19 cellular contexts compared by ENCODE assay signal in the genomic region with DNA sequence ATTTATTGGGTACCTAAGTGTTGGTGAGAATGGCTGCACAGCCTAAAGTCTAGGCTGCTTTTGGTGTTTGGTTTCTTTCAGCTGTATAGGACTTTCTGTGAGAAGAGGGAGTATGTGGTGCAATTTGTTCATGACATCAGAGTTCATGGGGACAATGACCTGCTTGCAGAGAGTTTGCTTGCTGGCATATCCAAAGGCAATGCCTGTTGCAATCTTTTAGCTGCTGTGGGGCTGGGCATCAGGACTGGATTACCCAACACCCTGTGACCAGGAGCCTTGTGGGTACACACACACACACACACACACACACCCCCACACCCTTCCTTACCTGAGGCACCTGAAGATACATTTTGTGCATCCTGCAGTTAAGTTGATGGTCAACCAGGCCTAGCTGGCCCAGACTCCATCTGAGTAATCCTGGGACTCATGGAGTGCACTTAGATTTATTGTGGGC.
DNase-seq lines count a peak whose midpoint lies in the region; ATAC-seq, FAIRE-seq and TF ChIP-seq lines count a peak whose summit lies in the region.
"Had no signal": no experiment of that assay in that cellular context is flagged by ENCODE, and none has a peak within 500 bp of the region (broad histone marks: within the 10 kb centered on the region; RNA-seq: fewer than 3 reads in every experiment).

No MANE protein-coding gene starts in this region.

- intact Hi-C loops in right lobe of liver (cut with DNase I) = no loop called here

- no peak for TF ChIP-seq CTCF in right lobe of liver (IDR thresholded peaks at IDR 0.05)

- H3K27me3 ChIP-seq in right lobe of liver (no peaks in the 10 kb centered on the region), small intestine (ENCODE audit: control insufficient read depth in 2 of 2, insufficient read depth in 2 of 2, low read length in 2 of 2) (no peaks in the 10 kb centered on the region)
- H3K27me3 ChIP-seq: esophagus muscularis mucosa, testis had no signal

- H3K9me3 ChIP-seq in right lobe of liver = no peaks in the 10 kb centered on the region
- no peaks in the 10 kb centered on the region for H3K9me3 ChIP-seq in small intestine (ENCODE audit: control insufficient read depth, low read depth)
- H3K9me3 ChIP-seq: esophagus muscularis mucosa, testis had no signal

- H3K36me3 ChIP-seq in right lobe of liver (no peaks in the 10 kb centered on the region), small intestine (ENCODE audit: control insufficient read depth in 2 of 2, insufficient read depth in 2 of 2, low read length in 2 of 2) (no peaks in the 10 kb centered on the region)
- H3K36me3 ChIP-seq: esophagus muscularis mucosa had no signal

- in situ Hi-C loops in SK-MEL-5 (cut with HindIII; ENCODE audit: low pct_unique_long_range_greater_than_20kb, low sequenced_read_pairs) = no loop called here

- H3K4me3 ChIP-seq in right lobe of liver (no peak overlapping the region), small intestine (ENCODE audit: low read depth in 1 of 2, low read length in 2 of 2) (no peak overlapping the region)
- H3K4me3 ChIP-seq: esophagus muscularis mucosa, SK-N-MC, skin epidermis, testis had no signal

- H3K27ac ChIP-seq in right lobe of liver (peak overlapping the region in 2 of 3 donors; percentile 83), small intestine (ENCODE audit: low read depth in 1 of 2, low read length in 1 of 2) (no peak overlapping the region)
- H3K27ac ChIP-seq: esophagus muscularis mucosa, SK-N-MC, skin epidermis, testis had no signal

- ATAC-seq in right lobe of liver = peak; percentile 67 to 84 (median 70)

- H3K4me1 ChIP-seq in right lobe of liver (peaks cover 0 to 61% (median 27%) of the 10 kb centered on the region in 4 donors), small intestine (ENCODE audit: control insufficient read depth in 2 of 2, insufficient read depth in 1 of 2, low read depth in 1 of 2, low read length in 1 of 2) (peaks cover 6 to 12% of the 10 kb centered on the region in 2 donors)
- H3K4me1 ChIP-seq: testis had no signal

- TF ChIP-seq POLR2A in right lobe of liver (IDR thresholded peaks at IDR 0.05) (peak; percentile 14), erythroblast (IDR thresholded peaks at IDR 0.05; ENCODE audit: low read length) (no peak)

- peak; percentile 63 for DNase-seq in SK-MEL-5 (ENCODE audit: low read depth, low spot score)
- DNase-seq in ecto neural progenitor cell (ENCODE audit: low spot score) = peak; percentile 10
- peak; percentile 68 to 91 (median 81) for DNase-seq in right lobe of liver
- peak; percentile 90 for DNase-seq in small intestine
- no peak for DNase-seq in NCI-H1436 treated with DMSO at 0.1 percent for 48 hours (lab: John Stamatoyannopoulos, UW)
- DNase-seq in erythroblast (lab: John Stamatoyannopoulos, UW) = no peak
- DNase-seq in activated effector memory CD4-positive, alpha-beta T cell treated with Interleukin-2 at 50 U/mL for 16 hours = no peak
- no peak for DNase-seq in HT-29 (ENCODE audit: low spot score)
- DNase-seq: activated CD4-positive, alpha-beta T cell treated with anti-CD3 and anti-CD28 coated beads, Interleukin-2, amount 10 ng/mL, durations not matched to agents 7 days and 5 days; activated naive CD4-positive, alpha-beta T cell treated with anti-CD3 and anti-CD28 coated beads for 36 hours; Calu3; kidney glomerular epithelial cell; NCI-H1048; NCI-H2107; NCI-H526 treated with DMSO at 0.1 percent for 48 hours; testis had no signal

- no peak for FAIRE-seq in small intestine (lab: Jason Lieb, UNC)

Comparison
In these comparisons a context has a peak if more than half of its experiments do, and no peak if none do; other contexts are left out.
1. DNase-seq: peak in SK-MEL-5 (single experiment), ecto neural progenitor cell (single experiment), right lobe of liver (3 of 3) and small intestine (single experiment); none in NCI-H1436 treated with DMSO at 0.1 percent for 48 hours (single experiment), erythroblast (0 of 2), activated effector memory CD4-positive, alpha-beta T cell treated with Interleukin-2 at 50 U/mL for 16 hours (single experiment) and HT-29 (single experiment).
2. H3K27ac ChIP-seq: peak in right lobe of liver (2 of 3); none in small intestine (0 of 2).